ENCODE assay signal across 22 cellular contexts in genomic region chr10:107085661-107086525, GRCh38.
"Had no signal": no experiment of that assay in that cellular context is flagged by ENCODE, and none has a peak within 500 bp of the region (broad histone marks: within the 10 kb centered on the region; RNA-seq: fewer than 3 reads in every experiment).

No MANE protein-coding gene starts in this region.

- H3K9me3 Mint-ChIP-seq: natural killer cell treated with Interleukin-12 subunit alpha and Interleukin-12 subunit beta and Interleukin-15 and Interleukin-18, amount 100 ng/mL, for 72 hours had no signal

- H3K4me3 ChIP-seq: coronary artery, esophagus squamous epithelium, lower lobe of right lung, mucosa of descending colon, ovary, right atrium auricular region, stomach, thyroid gland had no signal

- H3K4me3 Mint-ChIP-seq: memory B cell; naive B cell; natural killer cell treated with Interleukin-12 subunit alpha and Interleukin-12 subunit beta and Interleukin-15 and Interleukin-18, amount 100 ng/mL, for 72 hours; stimulated activated effector memory CD8-positive, alpha-beta T cell treated with anti-CD3 and anti-CD28 coated beads, Interleukin-12 subunit alpha, Interleukin-12 subunit beta, amount 100 ng/mL, for 72 hours; type B pancreatic cell had no signal

- DNase-seq: dermis blood vessel endothelial cell; effector memory CD4-positive, alpha-beta T cell; erythroblast; esophagus squamous epithelium; left ventricle myocardium superior; lower lobe of right lung; mucosa of descending colon; naive B cell; occipital lobe; ovary; stimulated activated CD4-positive, alpha-beta T cell treated with anti-CD3 and anti-CD28 coated beads, Interleukin-2, amount 100 ng/mL, for 24 hours; stimulated activated CD4-positive, alpha-beta T cell treated with anti-CD3 and anti-CD28 coated beads, Interleukin-4, amount 100 ng/mL, for 24 hours; stimulated activated naive CD4-positive, alpha-beta T cell treated with Interleukin-2 at 50 U/mL for 16 hours; stomach; thyroid gland had no signal

- H3K4me1 Mint-ChIP-seq: memory B cell; naive B cell; stimulated activated effector memory CD8-positive, alpha-beta T cell treated with anti-CD3 and anti-CD28 coated beads, Interleukin-12 subunit alpha, Interleukin-12 subunit beta, amount 100 ng/mL, for 72 hours had no signal

- H3K4me1 ChIP-seq: esophagus squamous epithelium, lower lobe of right lung, right atrium auricular region, stomach had no signal

- H3K27me3 ChIP-seq: esophagus squamous epithelium, ovary, right atrium auricular region, stomach, thyroid gland had no signal

- H3K27me3 Mint-ChIP-seq: memory B cell, progenitor cell of endocrine pancreas, type B pancreatic cell had no signal

- H3K36me3 Mint-ChIP-seq: memory B cell; naive B cell; natural killer cell treated with Interleukin-12 subunit alpha and Interleukin-12 subunit beta and Interleukin-15 and Interleukin-18, amount 100 ng/mL, for 72 hours; stimulated activated effector memory CD8-positive, alpha-beta T cell treated with anti-CD3 and anti-CD28 coated beads, Interleukin-12 subunit alpha, Interleukin-12 subunit beta, amount 100 ng/mL, for 72 hours; type B pancreatic cell had no signal

- H3K27ac ChIP-seq: coronary artery, esophagus squamous epithelium, lower lobe of right lung, ovary, right atrium auricular region, stomach, thyroid gland had no signal

- H3K36me3 ChIP-seq: esophagus squamous epithelium, lower lobe of right lung, ovary, right atrium auricular region, stomach, thyroid gland had no signal

- H3K9me3 ChIP-seq: esophagus squamous epithelium, lower lobe of right lung, mucosa of descending colon, ovary, right atrium auricular region, stomach, thyroid gland had no signal

- H3K27ac Mint-ChIP-seq: memory B cell; naive B cell; natural killer cell treated with Interleukin-12 subunit alpha and Interleukin-12 subunit beta and Interleukin-15 and Interleukin-18, amount 100 ng/mL, for 72 hours; progenitor cell of endocrine pancreas; stimulated activated effector memory CD8-positive, alpha-beta T cell treated with anti-CD3 and anti-CD28 coated beads, Interleukin-12 subunit alpha, Interleukin-12 subunit beta, amount 100 ng/mL, for 72 hours; type B pancreatic cell had no signal
